Comparison of ENCODE assay signal across 1 cellular context in genomic region chr6:71332012-71332411, GRCh38.
TF ChIP-seq lines count a peak whose summit lies in the region.

No MANE protein-coding gene starts in this region.

TF ChIP-seq in IMR-90, 13 proteins besides CTCF, POLR2A, EP300 and RAD21 (continued from another document):
- TF ChIP-seq USF2 (IDR thresholded peaks at IDR 0.05; ENCODE audit: low read depth, low read length), result no peak
- TF ChIP-seq SMC3 (IDR thresholded peaks at IDR 0.05; ENCODE audit: low read depth, low read length), result no peak
- TF ChIP-seq CEBPB (IDR thresholded peaks at IDR 0.05; ENCODE audit: low read depth, low read length), result no peak
- no peak for TF ChIP-seq RCOR1 (IDR thresholded peaks at IDR 0.05; ENCODE audit: insufficient replicate concordance, low read length)
- no peak for TF ChIP-seq MAZ (IDR thresholded peaks at IDR 0.05; ENCODE audit: borderline replicate concordance, low read depth, low read length)
- TF ChIP-seq FOS (IDR thresholded peaks at IDR 0.05; ENCODE audit: low read depth, low read length), result peak; percentile 70; the same call in 1 of the 2 replicates
- TF ChIP-seq BHLHE40 (IDR thresholded peaks at IDR 0.05; ENCODE audit: low read depth, low read length), result no peak
- no peak for TF ChIP-seq RFX5 (IDR thresholded peaks at IDR 0.05; ENCODE audit: low read depth, low read length)
- no peak for TF ChIP-seq CHD1 (IDR thresholded peaks at IDR 0.05; ENCODE audit: low read depth, low read length)
